Comparison of ENCODE assay signal across 21 cellular contexts in the genomic region with DNA sequence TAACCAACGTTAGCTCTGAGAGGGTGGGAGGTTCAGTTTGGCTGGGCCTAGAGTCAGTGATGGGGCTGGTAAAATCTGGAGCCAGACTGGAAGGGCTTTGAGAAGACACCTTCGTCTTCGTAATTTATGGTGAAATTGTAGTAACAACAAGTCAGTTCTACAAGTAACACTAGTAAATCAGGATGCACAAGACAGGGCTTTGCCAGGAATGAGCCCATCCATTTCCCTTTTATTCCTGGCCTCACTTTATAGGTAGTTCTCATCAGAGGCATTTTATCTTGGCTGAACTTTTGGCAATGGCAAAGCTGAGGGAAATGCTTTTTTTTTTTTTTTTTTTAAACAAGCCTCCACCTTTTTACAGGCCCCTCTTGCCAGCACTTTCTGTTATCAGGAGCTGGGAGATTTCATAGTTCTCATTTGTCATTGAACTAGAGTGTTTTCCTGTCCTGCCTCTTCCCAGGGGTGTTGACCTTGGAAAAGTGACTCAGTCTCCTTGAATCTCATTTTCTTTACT.
DNase-seq lines count a peak whose midpoint lies in the region; ATAC-seq and TF ChIP-seq lines count a peak whose summit lies in the region.
"Had no signal": no experiment of that assay in that cellular context is flagged by ENCODE, and none has a peak within 500 bp of the region (broad histone marks: within the 10 kb centered on the region; RNA-seq: fewer than 3 reads in every experiment).

No MANE protein-coding gene starts in this region.

- no peak overlapping the region for H3K4me3 ChIP-seq in GM23338
- H3K4me3 ChIP-seq: esophagus squamous epithelium, GM12878 had no signal

- no peaks in the 10 kb centered on the region for H3K79me2 ChIP-seq in GM23338 (replicated peaks; ENCODE audit: insufficient read depth)

- no peaks in the 10 kb centered on the region for H3K9me3 Mint-ChIP-seq in GM23338
- H3K9me3 Mint-ChIP-seq: activated B cell treated with CpG ODN at 0.5 μM for 24 hours; dendritic cell treated with granulocyte-macrophage colony-stimulating factor and Interleukin-4, amounts not matched to agents 40 ng/mL and 50 ng/mL, for 4 days; natural killer cell treated with Interleukin-12 subunit alpha and Interleukin-12 subunit beta and Interleukin-15 and Interleukin-18, amount 100 ng/mL, for 72 hours; type B pancreatic cell had no signal

- no peak for TF ChIP-seq CTCF in GM23338 (conservative IDR thresholded peaks at IDR 0.05; ENCODE audit: low read depth in 2 of 2)

- no peaks in the 10 kb centered on the region for H3K36me3 Mint-ChIP-seq in GM23338 (ENCODE audit: low read depth)
- H3K36me3 Mint-ChIP-seq: CD8-positive, alpha-beta memory T cell; natural killer cell treated with Interleukin-12 subunit alpha and Interleukin-12 subunit beta and Interleukin-15 and Interleukin-18, amount 100 ng/mL, for 72 hours; type B pancreatic cell had no signal

- H4K20me1 ChIP-seq in GM23338 (replicated peaks; ENCODE audit: insufficient read depth): no peaks in the 10 kb centered on the region

- H3K9me2 ChIP-seq in GM23338 (ENCODE audit: insufficient read depth): no peaks in the 10 kb centered on the region

- no peak overlapping the region for H3K4me2 ChIP-seq in GM23338

- H3K4me1 ChIP-seq in GM23338 (ENCODE audit: insufficient read depth): no peaks in the 10 kb centered on the region
- H3K4me1 ChIP-seq: esophagus squamous epithelium had no signal

- H3K4me3 Mint-ChIP-seq in GM23338: no peak overlapping the region
- H3K4me3 Mint-ChIP-seq: activated B cell treated with CpG ODN at 0.5 μM for 24 hours; CD8-positive, alpha-beta memory T cell; dendritic cell treated with granulocyte-macrophage colony-stimulating factor and Interleukin-4, amounts not matched to agents 40 ng/mL and 50 ng/mL, for 4 days; natural killer cell treated with Interleukin-12 subunit alpha and Interleukin-12 subunit beta and Interleukin-15 and Interleukin-18, amount 100 ng/mL, for 72 hours; type B pancreatic cell had no signal

- H3K36me3 ChIP-seq in GM23338 (ENCODE audit: insufficient read depth): no peaks in the 10 kb centered on the region
- H3K36me3 ChIP-seq: esophagus squamous epithelium had no signal

- H3K27ac ChIP-seq in GM23338 (ENCODE audit: low read depth) (no peak overlapping the region), caudate nucleus (ENCODE audit: low read depth, low read length) (no peak overlapping the region)

- no peaks in the 10 kb centered on the region for H3K27me3 ChIP-seq in GM23338 (ENCODE audit: insufficient read depth)
- H3K27me3 ChIP-seq: esophagus squamous epithelium had no signal

- H3F3A ChIP-seq in GM23338 (replicated peaks; ENCODE audit: low read depth): no peaks in the 10 kb centered on the region

- H3K27ac Mint-ChIP-seq in GM23338: peak overlapping the region; percentile 29; the same call in 1 of the 2 replicates
- H3K27ac Mint-ChIP-seq: activated B cell treated with CpG ODN at 0.5 μM for 24 hours; CD8-positive, alpha-beta memory T cell; dendritic cell treated with granulocyte-macrophage colony-stimulating factor and Interleukin-4, amounts not matched to agents 40 ng/mL and 50 ng/mL, for 4 days; natural killer cell treated with Interleukin-12 subunit alpha and Interleukin-12 subunit beta and Interleukin-15 and Interleukin-18, amount 100 ng/mL, for 72 hours; type B pancreatic cell had no signal

- peaks cover 2% of the 10 kb centered on the region for H3K27me3 Mint-ChIP-seq in GM23338 (ENCODE audit: insufficient read depth, low read depth, poor library complexity)
- H3K27me3 Mint-ChIP-seq: CD8-positive, alpha-beta memory T cell; natural killer cell treated with Interleukin-12 subunit alpha and Interleukin-12 subunit beta and Interleukin-15 and Interleukin-18, amount 100 ng/mL, for 72 hours; type B pancreatic cell had no signal

- DNase-seq in GM23338 (ENCODE audit: low spot score) (no peak), dermis microvascular lymphatic vessel endothelial cell (ENCODE audit: low read depth in 2 of 2) (peak; percentile 33 to 34), left lobe of liver (ENCODE audit: low spot score) (no peak), renal cortical epithelial cell (ENCODE audit: low read depth) (peak; percentile 22), NCI-H1436 treated with DMSO at 0.1 percent for 48 hours (lab: John Stamatoyannopoulos, UW) (no peak), caudate nucleus (lab: John Stamatoyannopoulos, UW) (no peak), GDM1 (lab: John Stamatoyannopoulos, UW) (no peak)
- DNase-seq: activated B cell treated with CpG ODN at 0.5 μM for 24 hours; activated effector memory CD4-positive, alpha-beta T cell treated with Interleukin-2 at 50 U/mL for 16 hours; amygdala; CD8-positive, alpha-beta memory T cell; esophagus squamous epithelium; H7; hippocampal formation; NCI-H2107; T-helper 1 cell had no signal

- 0 out of 2 replicates have a peak overlapping the region, but pooled peaks have one; percentile 56 for H2AFZ ChIP-seq in GM23338

- ATAC-seq in GM23338 (no peak), left lobe of liver (peak; percentile 21), HG02973 (IDR thresholded peaks at IDR 0.05; ENCODE audit: unreplicated experiment) (no peak)
- ATAC-seq: GM12878; natural killer cell treated with Interleukin-12 subunit alpha and Interleukin-12 subunit beta and Interleukin-15 and Interleukin-18, amount 100 ng/mL, for 72 hours had no signal

- H3K4me1 Mint-ChIP-seq in GM23338: peaks cover 6% of the 10 kb centered on the region
- H3K4me1 Mint-ChIP-seq: activated B cell treated with CpG ODN at 0.5 μM for 24 hours; CD8-positive, alpha-beta memory T cell had no signal

TF ChIP-seq in GM23338, 12 proteins besides CTCF, POLR2A, EP300 and RAD21 (continues in another document):
- no peak for TF ChIP-seq REST (IDR thresholded peaks at IDR 0.05; ENCODE audit: unreplicated experiment)
- TF ChIP-seq ZNF114 (CRISPR knock-in tag; IDR thresholded peaks at IDR 0.05): no peak
- TF ChIP-seq JUNB (IDR thresholded peaks at IDR 0.05; ENCODE audit: unreplicated experiment): no peak
- no peak for TF ChIP-seq CREB1 (CRISPR knock-in tag; IDR thresholded peaks at IDR 0.05; ENCODE audit: low read depth)
- TF ChIP-seq EZH2 (IDR thresholded peaks at IDR 0.05; ENCODE audit: low read depth, unreplicated experiment): no peak
- no peak for TF ChIP-seq POLR2AphosphoS5 (IDR thresholded peaks at IDR 0.05; ENCODE audit: low read depth)
- TF ChIP-seq NANOG (IDR thresholded peaks at IDR 0.05; ENCODE audit: borderline replicate concordance): no peak
- TF ChIP-seq EZH2phosphoT487 (IDR thresholded peaks at IDR 0.05; ENCODE audit: unreplicated experiment): no peak
- TF ChIP-seq, protein P1, sequence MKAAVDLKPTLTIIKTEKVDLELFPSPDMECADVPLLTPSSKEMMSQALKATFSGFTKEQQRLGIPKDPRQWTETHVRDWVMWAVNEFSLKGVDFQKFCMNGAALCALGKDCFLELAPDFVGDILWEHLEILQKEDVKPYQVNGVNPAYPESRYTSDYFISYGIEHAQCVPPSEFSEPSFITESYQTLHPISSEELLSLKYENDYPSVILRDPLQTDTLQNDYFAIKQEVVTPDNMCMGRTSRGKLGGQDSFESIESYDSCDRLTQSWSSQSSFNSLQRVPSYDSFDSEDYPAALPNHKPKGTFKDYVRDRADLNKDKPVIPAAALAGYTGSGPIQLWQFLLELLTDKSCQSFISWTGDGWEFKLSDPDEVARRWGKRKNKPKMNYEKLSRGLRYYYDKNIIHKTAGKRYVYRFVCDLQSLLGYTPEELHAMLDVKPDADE (IDR thresholded peaks at IDR 0.05): no peak

Comparison
In these comparisons a context has a peak if more than half of its experiments do, and no peak if none do; other contexts are left out.
1. DNase-seq: peak in dermis microvascular lymphatic vessel endothelial cell (2 of 2) and renal cortical epithelial cell (single experiment); none in GM23338 (single experiment), left lobe of liver (single experiment), NCI-H1436 treated with DMSO at 0.1 percent for 48 hours (single experiment), caudate nucleus (0 of 61) and GDM1 (single experiment).